ENCODE assay signal across 9 cellular contexts in the genomic region with DNA sequence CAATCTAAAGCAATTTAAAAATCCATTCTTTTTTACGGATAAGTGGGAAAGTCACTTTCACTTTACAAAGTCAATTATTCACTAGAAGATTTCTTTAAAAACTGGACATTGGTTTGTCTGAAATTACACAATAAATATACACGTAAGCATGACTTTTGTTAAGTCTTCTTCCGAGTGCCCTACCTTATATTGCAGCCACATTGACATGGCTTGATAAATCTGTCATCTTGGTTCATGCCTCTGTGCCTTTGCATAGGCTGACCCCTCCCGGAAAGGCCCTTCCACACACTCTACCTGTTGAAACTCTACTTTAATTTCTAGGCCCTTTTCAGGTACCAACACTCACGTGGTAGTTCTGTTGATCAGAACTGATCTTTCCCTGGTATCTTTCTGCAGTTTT.
"Had no signal": no experiment of that assay in that cellular context is flagged by ENCODE, and none has a peak within 500 bp of the region (broad histone marks: within the 10 kb centered on the region; RNA-seq: fewer than 3 reads in every experiment).

No MANE protein-coding gene starts in this region.

- H3K4me3 Mint-ChIP-seq: H9, HFFc6 had no signal

- H2AFZ ChIP-seq: GM23248 had no signal

- DNase-seq: GM23248, H9, HCEC 1CT, HFFc6, IMR-90, KG1 had no signal

- H3K27ac Mint-ChIP-seq: H9, HFFc6 had no signal

- H3K27ac ChIP-seq: GM23248, HL-60 had no signal

- H3K4me3 ChIP-seq: GM23248 had no signal

- H3K9me3 Mint-ChIP-seq: H9, HFFc6 had no signal

- FAIRE-seq: H1, H54 had no signal
